ENCODE assay signal across 28 cellular contexts in genomic region chr3:156258301-156258700, GRCh38.
"Had no signal": no experiment of that assay in that cellular context is flagged by ENCODE, and none has a peak within 500 bp of the region (broad histone marks: within the 10 kb centered on the region; RNA-seq: fewer than 3 reads in every experiment).

No MANE protein-coding gene starts in this region.

- H3K27me3 Mint-ChIP-seq: stimulated activated naive CD8-positive, alpha-beta T cell treated with anti-CD3 and anti-CD28 coated beads, Interleukin-15, amount 100 ng/mL, for 72 hours; stimulated activated naive CD8-positive, alpha-beta T cell treated with anti-CD3 and anti-CD28 coated beads, Interleukin-15, Interleukin-2, amounts not matched to agents 100 ng/mL and 50 ng/mL, for 24 hours; type B pancreatic cell had no signal

- H3K9me3 Mint-ChIP-seq: stimulated activated effector memory CD8-positive, alpha-beta T cell treated with anti-CD3 and anti-CD28 coated beads, Interleukin-12 subunit alpha, Interleukin-12 subunit beta, amount 100 ng/mL, for 72 hours; stimulated activated memory B cell treated with anti-CD40 and anti-IgM and Interleukin-4, amounts not matched to agents 10 μg/mL and 1 μg/mL and 100 μg/mL, for 72 hours; stimulated activated naive B cell treated with anti-CD40 and anti-IgM and Interleukin-4, amounts not matched to agents 10 μg/mL and 1 μg/mL and 100 μg/mL, for 72 hours; stimulated activated naive CD8-positive, alpha-beta T cell treated with anti-CD3 and anti-CD28 coated beads, Interleukin-15, amount 100 ng/mL, for 72 hours; stimulated activated naive CD8-positive, alpha-beta T cell treated with anti-CD3 and anti-CD28 coated beads, Interleukin-15, Interleukin-2, amounts not matched to agents 100 ng/mL and 50 ng/mL, for 24 hours; type B pancreatic cell had no signal

- H3K4me3 Mint-ChIP-seq: stimulated activated effector memory CD8-positive, alpha-beta T cell treated with anti-CD3 and anti-CD28 coated beads, Interleukin-12 subunit alpha, Interleukin-12 subunit beta, amount 100 ng/mL, for 72 hours; stimulated activated memory B cell treated with anti-CD40 and anti-IgM and Interleukin-4, amounts not matched to agents 10 μg/mL and 1 μg/mL and 100 μg/mL, for 72 hours; stimulated activated naive B cell treated with anti-CD40 and anti-IgM and Interleukin-4, amounts not matched to agents 10 μg/mL and 1 μg/mL and 100 μg/mL, for 72 hours; stimulated activated naive CD8-positive, alpha-beta T cell treated with anti-CD3 and anti-CD28 coated beads, Interleukin-15, amount 100 ng/mL, for 72 hours; stimulated activated naive CD8-positive, alpha-beta T cell treated with anti-CD3 and anti-CD28 coated beads, Interleukin-15, Interleukin-2, amounts not matched to agents 100 ng/mL and 50 ng/mL, for 24 hours; type B pancreatic cell had no signal

- ATAC-seq: stimulated activated effector memory CD8-positive, alpha-beta T cell treated with anti-CD3 and anti-CD28 coated beads, Interleukin-12 subunit alpha, Interleukin-12 subunit beta, amount 100 ng/mL, for 72 hours; stimulated activated naive B cell treated with anti-CD40 and anti-IgM and Interleukin-4, amounts not matched to agents 10 μg/mL and 1 μg/mL and 100 μg/mL, for 72 hours; stimulated activated naive CD8-positive, alpha-beta T cell treated with anti-CD3 and anti-CD28 coated beads, Interleukin-15, amount 100 ng/mL, for 72 hours; stimulated activated naive CD8-positive, alpha-beta T cell treated with anti-CD3 and anti-CD28 coated beads, Interleukin-15, Interleukin-2, amounts not matched to agents 100 U/mL and 50 U/mL, for 24 hours; upper lobe of right lung had no signal

- H3K4me3 ChIP-seq: stomach, suprapubic skin, testis, thoracic aorta, thyroid gland, tibial artery, tibial nerve, transverse colon, upper lobe of left lung, upper lobe of right lung, uterus, vagina had no signal

- H3K27me3 ChIP-seq: stomach, suprapubic skin, testis, thyroid gland, tibial artery, tibial nerve, transverse colon, upper lobe of left lung, upper lobe of right lung, uterus, vagina had no signal

- H3K9me3 ChIP-seq: stomach, suprapubic skin, testis, thoracic aorta, thyroid gland, tibial artery, tibial nerve, transverse colon, upper lobe of left lung, upper lobe of right lung, uterus, vagina had no signal

- H3K36me3 ChIP-seq: stomach, suprapubic skin, thoracic aorta, thyroid gland, tibial artery, tibial nerve, transverse colon, upper lobe of left lung, upper lobe of right lung, uterus, vagina had no signal

- DNase-seq: stimulated activated CD4-positive, alpha-beta T cell treated with anti-CD3 and anti-CD28 coated beads, Interleukin-2, amount 100 ng/mL, for 48 hours; stimulated activated CD4-positive, alpha-beta T cell treated with anti-CD3 and anti-CD28 coated beads, Interleukin-4, amount 100 ng/mL, for 1 hour; stimulated activated CD4-positive, alpha-beta T cell treated with anti-CD3 and anti-CD28 coated beads, Interleukin-4, amount 100 ng/mL, for 24 hours; stimulated activated CD4-positive, alpha-beta T cell treated with anti-CD3 and anti-CD28 coated beads, Interleukin-4, amount 100 ng/mL, for 4 hours; stimulated activated CD8-positive, alpha-beta memory T cell treated with anti-CD3 and anti-CD28 coated beads, Interleukin-4, amount 100 ng/mL, for 48 hours; stimulated activated naive B cell treated with anti-CD40 and anti-IgM and Interleukin-4, amounts not matched to agents 10 μg/mL and 1 μg/mL and 100 μg/mL, for 72 hours; stimulated activated naive CD4-positive, alpha-beta T cell; stimulated activated naive CD4-positive, alpha-beta T cell treated with Interleukin-2 at 50 U/mL for 16 hours; stimulated activated naive CD8-positive, alpha-beta T cell treated with anti-CD3 and anti-CD28 coated beads, Interleukin-15, amount 100 ng/mL, for 72 hours; stimulated activated naive CD8-positive, alpha-beta T cell treated with anti-CD3 and anti-CD28 coated beads, Interleukin-15, Interleukin-2, amounts not matched to agents 100 U/mL and 50 U/mL, for 24 hours; stomach; substantia nigra; testis; thyroid gland; tibial artery; transverse colon; trophoblast cell; upper lobe of left lung; upper lobe of right lung; uterus had no signal

- H3K27ac Mint-ChIP-seq: stimulated activated effector memory CD8-positive, alpha-beta T cell treated with anti-CD3 and anti-CD28 coated beads, Interleukin-12 subunit alpha, Interleukin-12 subunit beta, amount 100 ng/mL, for 72 hours; stimulated activated memory B cell treated with anti-CD40 and anti-IgM and Interleukin-4, amounts not matched to agents 10 μg/mL and 1 μg/mL and 100 μg/mL, for 72 hours; stimulated activated naive B cell treated with anti-CD40 and anti-IgM and Interleukin-4, amounts not matched to agents 10 μg/mL and 1 μg/mL and 100 μg/mL, for 72 hours; stimulated activated naive CD8-positive, alpha-beta T cell treated with anti-CD3 and anti-CD28 coated beads, Interleukin-15, amount 100 ng/mL, for 72 hours; stimulated activated naive CD8-positive, alpha-beta T cell treated with anti-CD3 and anti-CD28 coated beads, Interleukin-15, Interleukin-2, amounts not matched to agents 100 ng/mL and 50 ng/mL, for 24 hours; type B pancreatic cell had no signal

- H3K4me1 ChIP-seq: stomach, suprapubic skin, transverse colon, upper lobe of left lung, upper lobe of right lung, uterus, vagina had no signal

- H3K27ac ChIP-seq: stomach, suprapubic skin, testis, thoracic aorta, thyroid gland, tibial nerve, transverse colon, upper lobe of left lung, upper lobe of right lung, uterus, vagina had no signal

- H3K36me3 Mint-ChIP-seq: stimulated activated effector memory CD8-positive, alpha-beta T cell treated with anti-CD3 and anti-CD28 coated beads, Interleukin-12 subunit alpha, Interleukin-12 subunit beta, amount 100 ng/mL, for 72 hours; stimulated activated memory B cell treated with anti-CD40 and anti-IgM and Interleukin-4, amounts not matched to agents 10 μg/mL and 1 μg/mL and 100 μg/mL, for 72 hours; stimulated activated naive B cell treated with anti-CD40 and anti-IgM and Interleukin-4, amounts not matched to agents 10 μg/mL and 1 μg/mL and 100 μg/mL, for 72 hours; type B pancreatic cell had no signal

- H3K4me1 Mint-ChIP-seq: stimulated activated effector memory CD8-positive, alpha-beta T cell treated with anti-CD3 and anti-CD28 coated beads, Interleukin-12 subunit alpha, Interleukin-12 subunit beta, amount 100 ng/mL, for 72 hours; stimulated activated memory B cell treated with anti-CD40 and anti-IgM and Interleukin-4, amounts not matched to agents 10 μg/mL and 1 μg/mL and 100 μg/mL, for 72 hours; stimulated activated naive B cell treated with anti-CD40 and anti-IgM and Interleukin-4, amounts not matched to agents 10 μg/mL and 1 μg/mL and 100 μg/mL, for 72 hours; stimulated activated naive CD8-positive, alpha-beta T cell treated with anti-CD3 and anti-CD28 coated beads, Interleukin-15, amount 100 ng/mL, for 72 hours had no signal
